Comparison of ENCODE assay signal across 1 cellular context in the genomic region with DNA sequence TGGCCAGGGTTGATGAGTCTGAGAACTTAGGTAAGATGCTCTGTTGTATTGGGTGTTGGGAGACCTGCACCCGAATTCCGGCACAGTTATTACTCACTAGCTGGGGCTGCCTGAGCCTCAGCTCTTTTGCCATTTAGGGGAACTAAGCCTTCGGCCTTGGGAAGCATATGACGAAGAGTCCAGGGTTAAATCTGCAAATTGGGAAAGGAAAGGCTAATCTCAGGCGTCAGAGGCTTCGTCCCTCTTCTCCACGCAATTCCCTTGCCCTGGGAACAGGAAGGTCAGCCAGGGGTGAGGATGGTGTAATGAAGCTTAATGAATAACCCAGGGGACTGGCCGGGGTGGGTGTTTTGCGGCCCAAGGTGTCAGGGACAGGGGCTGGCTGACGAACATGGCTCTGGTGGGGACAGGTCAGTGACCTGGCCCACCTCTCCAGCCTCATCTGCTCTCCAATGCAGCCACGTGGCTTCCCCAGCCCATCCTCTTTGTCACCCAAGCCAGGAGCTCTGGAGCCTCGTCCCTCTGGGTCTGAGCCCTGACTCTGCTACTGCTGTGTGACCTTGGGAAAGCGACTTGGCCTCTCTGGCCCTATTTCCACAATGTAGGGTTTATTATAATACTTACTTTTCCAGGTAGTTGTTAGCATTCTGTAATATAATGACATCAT.
TF ChIP-seq lines count a peak whose summit lies in the region.

No MANE protein-coding gene starts in this region.

TF ChIP-seq in IMR-90, 13 proteins besides CTCF, POLR2A, EP300 and RAD21:
- TF ChIP-seq NFE2L2 (IDR thresholded peaks at IDR 0.05; ENCODE audit: low read depth, low read length) (no peak), SMC3 (IDR thresholded peaks at IDR 0.05; ENCODE audit: low read depth, low read length) (no peak), MAFK (IDR thresholded peaks at IDR 0.05; ENCODE audit: low read depth, low read length) (no peak), CHD1 (IDR thresholded peaks at IDR 0.05; ENCODE audit: low read depth, low read length) (no peak), RCOR1 (IDR thresholded peaks at IDR 0.05; ENCODE audit: insufficient replicate concordance, low read length) (no peak), BHLHE40 (IDR thresholded peaks at IDR 0.05; ENCODE audit: low read depth, low read length) (no peak), RFX5 (IDR thresholded peaks at IDR 0.05; ENCODE audit: low read depth, low read length) (no peak)
